Comparison of ENCODE assay signal across 22 cellular contexts in genomic region chr16:56929639-56930038, GRCh38. TPM values are rescaled to one million over a fixed set of nuclear protein-coding genes. Genes with fewer than 3 reads are reported as not detected.
"Had no signal": no experiment of that assay in that cellular context is flagged by ENCODE, and none has a peak within 500 bp of the region (broad histone marks: within the 10 kb centered on the region; RNA-seq: fewer than 3 reads in every experiment).

No MANE protein-coding gene starts in this region.

- ATAC-seq: activated CD4-positive, alpha-beta T cell treated with anti-CD3 and anti-CD28 coated beads for 36 hours; activated CD8-positive, alpha-beta T cell treated with anti-CD3 and anti-CD28 coated beads for 36 hours; activated T-cell treated with anti-CD3 and anti-CD28 coated beads, Interleukin-2, amount 50 U/mL, for 4 hours; gastroesophageal sphincter; heart right ventricle; left colon; T-cell had no signal

- H3K36me3 ChIP-seq: adrenal gland, cardiac muscle cell, gastroesophageal sphincter, neutrophil, suprapubic skin had no signal

- H3K4me3 ChIP-seq: adrenal gland, cardiac muscle cell, gastroesophageal sphincter, heart right ventricle, lung, skin epidermis, suprapubic skin had no signal

- H3K27ac ChIP-seq: adrenal gland, heart right ventricle, neutrophil, parathyroid adenoma, suprapubic skin had no signal

- H3K9ac ChIP-seq: parathyroid adenoma had no signal

- H3K9me3 ChIP-seq: adrenal gland, gastroesophageal sphincter, heart right ventricle, neutrophil, suprapubic skin had no signal

- H3K27me3 ChIP-seq: adrenal gland, cardiac muscle cell, gastroesophageal sphincter, heart right ventricle, suprapubic skin had no signal

- DNase-seq: activated CD8-positive, alpha-beta T cell treated with anti-CD3 and anti-CD28 coated beads for 36 hours; activated effector memory CD4-positive, alpha-beta T cell treated with anti-CD3 and anti-CD28 coated beads, Interleukin-2, amount 50 U/mL, for 16 hours; activated T-cell treated with anti-CD3 and anti-CD28 coated beads, Interleukin-2, amount 50 U/mL, for 4 hours; adrenal gland; endodermal cell; heart right ventricle; stimulated activated CD4-positive, alpha-beta T cell treated with anti-CD3 and anti-CD28 coated beads, Interleukin-4, amount 100 ng/mL, for 4 hours; stimulated activated CD8-positive, alpha-beta memory T cell treated with anti-CD3 and anti-CD28 coated beads, Interleukin-4, amount 100 ng/mL, for 48 hours; T-cell; T1000 had no signal

- H2AFZ ChIP-seq: parathyroid adenoma had no signal

RNA-seq across cellular contexts. Expression of gene CETP, which starts 32.1 kb away (rescaled TPM):
- total RNA-seq: activated CD8-positive, alpha-beta T cell treated with anti-CD3 and anti-CD28 coated beads for 36 hours; endodermal cell; epithelial cell of proximal tubule; myocyte; renal cortical epithelial cell had no signal

RNA-seq across cellular contexts. Expression of gene NLRC5, which starts 59.7 kb away (rescaled TPM):
- total RNA-seq: cardiac muscle cell had no signal
- polyA plus RNA-seq: cardiac muscle cell had no signal
